28 cellular contexts compared by ENCODE assay signal in the genomic region with DNA sequence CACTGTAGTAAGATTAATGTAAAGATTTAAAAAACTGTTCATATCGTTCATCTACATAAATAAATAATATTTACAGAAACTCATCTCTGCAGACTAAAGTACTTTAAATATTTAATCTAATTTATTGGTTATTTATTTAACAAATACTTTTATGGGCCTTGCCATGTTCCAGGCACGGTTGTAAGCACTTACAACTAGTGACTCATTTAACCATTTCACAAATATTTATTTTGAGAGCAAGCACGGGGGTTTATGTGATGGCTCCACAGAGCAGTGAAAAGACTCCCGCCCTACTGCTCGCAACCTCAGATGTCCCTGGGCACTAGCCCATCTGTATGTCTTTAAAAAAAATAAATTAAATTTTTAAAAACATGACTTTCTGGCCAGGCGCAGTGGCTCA.
DNase-seq lines count a peak whose midpoint lies in the region; ATAC-seq, FAIRE-seq and TF ChIP-seq lines count a peak whose summit lies in the region.
"Had no signal": no experiment of that assay in that cellular context is flagged by ENCODE, and none has a peak within 500 bp of the region (broad histone marks: within the 10 kb centered on the region; RNA-seq: fewer than 3 reads in every experiment).

No MANE protein-coding gene starts in this region.

- H3K27ac ChIP-seq in PC-3 (ENCODE audit: low read length), result no peak overlapping the region
- H3K27ac ChIP-seq: BLaER1 treated with 17β-estradiol and CSF1 and Interleukin-3, amounts not matched to agents 10 nM and 100 nM; epithelial cell of prostate; suprapubic skin had no signal

- no peaks in the 10 kb centered on the region for H3K36me3 Mint-ChIP-seq in osteocyte (ENCODE audit: unreplicated experiment)
- H3K36me3 Mint-ChIP-seq: activated naive CD8-positive, alpha-beta T cell; mesothelial cell of epicardium; naive thymus-derived CD8-positive, alpha-beta T cell; stimulated activated effector memory CD8-positive, alpha-beta T cell treated with anti-CD3 and anti-CD28 coated beads, Interleukin-12 subunit alpha, Interleukin-12 subunit beta, amount 100 ng/mL, for 72 hours had no signal

- FAIRE-seq in D721Med (lab: Jason Lieb, UNC), result no peak
- FAIRE-seq: astrocyte, frontal cortex, K562 had no signal

- no peaks in the 10 kb centered on the region for H3F3A ChIP-seq in PC-3 (ENCODE audit: low read length, unreplicated experiment)

- POLR2A ChIA-PET in PC-3 (lab: Charles Lee; ENCODE audit: unreplicated experiment), result no interaction called here

- H3K4me3 ChIP-seq in PC-3 (ENCODE audit: low read length), result no peak overlapping the region
- H3K4me3 ChIP-seq in fibroblast of mammary gland (ENCODE audit: control insufficient read depth, low read depth, low read length), result no peak overlapping the region
- H3K4me3 ChIP-seq: BLaER1 treated with 17β-estradiol and CSF1 and Interleukin-3, amounts not matched to agents 10 nM and 100 nM; K562; suprapubic skin had no signal

- H3K9me3 Mint-ChIP-seq in osteocyte (ENCODE audit: unreplicated experiment), result no peaks in the 10 kb centered on the region
- H3K9me3 Mint-ChIP-seq: activated B cell treated with CpG ODN at 0.5 μM for 24 hours; activated T-helper 17 cell treated with anti-CD3 and anti-CD28 coated beads, Interleukin-2, amount 50 U/mL, for 72 hours; mesothelial cell of epicardium; stimulated activated effector memory CD8-positive, alpha-beta T cell treated with anti-CD3 and anti-CD28 coated beads, Interleukin-12 subunit alpha, Interleukin-12 subunit beta, amount 100 ng/mL, for 72 hours had no signal

- intact Hi-C loops in PC-3 (cut with micrococcal nuclease), result no loop called here

- H3K27ac Mint-ChIP-seq in osteocyte (ENCODE audit: unreplicated experiment), result no peak overlapping the region
- H3K27ac Mint-ChIP-seq: activated B cell treated with CpG ODN at 0.5 μM for 24 hours; activated naive CD8-positive, alpha-beta T cell; activated T-helper 17 cell treated with anti-CD3 and anti-CD28 coated beads, Interleukin-2, amount 50 U/mL, for 72 hours; HFFc6; naive thymus-derived CD8-positive, alpha-beta T cell; stimulated activated effector memory CD8-positive, alpha-beta T cell treated with anti-CD3 and anti-CD28 coated beads, Interleukin-12 subunit alpha, Interleukin-12 subunit beta, amount 100 ng/mL, for 72 hours had no signal

- no peaks in the 10 kb centered on the region for H3K79me2 ChIP-seq in PC-3 (ENCODE audit: low read length)

- H3K36me3 ChIP-seq in PC-3 (ENCODE audit: low read depth, low read length), result no peaks in the 10 kb centered on the region
- H3K36me3 ChIP-seq: BLaER1 treated with 17β-estradiol and CSF1 and Interleukin-3, amounts not matched to agents 10 nM and 100 nM; suprapubic skin had no signal

- no TSS peak for BruUV-seq in PC-3 (replicated peaks; lab: Mats Ljungman, UMichigan)

- H3K4me1 ChIP-seq in PC-3 (ENCODE audit: insufficient read depth, low read length), result no peaks in the 10 kb centered on the region
- H3K4me1 ChIP-seq: BLaER1 treated with 17β-estradiol and CSF1 and Interleukin-3, amounts not matched to agents 10 nM and 100 nM had no signal

- ATAC-seq in PC-3 (peak; percentile 24; the same call in 1 of the 2 replicates), HG02884 (IDR thresholded peaks at IDR 0.05; ENCODE audit: unreplicated experiment) (no peak)
- ATAC-seq: activated T-helper 17 cell treated with anti-CD3 and anti-CD28 coated beads, Interleukin-2, amount 50 U/mL, for 72 hours; K562; left ventricle myocardium superior; naive thymus-derived CD8-positive, alpha-beta T cell; stimulated activated effector memory CD8-positive, alpha-beta T cell treated with anti-CD3 and anti-CD28 coated beads, Interleukin-12 subunit alpha, Interleukin-12 subunit beta, amount 100 ng/mL, for 72 hours had no signal

- H3K9ac ChIP-seq in PC-3 (ENCODE audit: low read length), result no peak overlapping the region
- H3K9ac ChIP-seq: BLaER1 treated with 17β-estradiol and CSF1 and Interleukin-3, amounts not matched to agents 10 nM and 100 nM had no signal

- no peak overlapping the region for H3K4me2 ChIP-seq in PC-3 (ENCODE audit: low read length)
- H3K4me2 ChIP-seq: BLaER1 treated with 17β-estradiol and CSF1 and Interleukin-3, amounts not matched to agents 10 nM and 100 nM had no signal

- no peaks in the 10 kb centered on the region for H3K27me3 ChIP-seq in PC-3 (ENCODE audit: low read length)
- H3K27me3 ChIP-seq: BLaER1 treated with 17β-estradiol and CSF1 and Interleukin-3, amounts not matched to agents 10 nM and 100 nM; suprapubic skin had no signal

- H4K20me1 ChIP-seq in PC-3 (ENCODE audit: low read length), result no peaks in the 10 kb centered on the region
- H4K20me1 ChIP-seq: BLaER1 treated with 17β-estradiol and CSF1 and Interleukin-3, amounts not matched to agents 10 nM and 100 nM had no signal

- DNase-seq in AG08395 (ENCODE audit: low spot score) (peak; percentile 32), H4 (ENCODE audit: low spot score) (peak; percentile 84), PC-3 (peak; percentile 49), fibroblast of mammary gland (ENCODE audit: low read depth) (peak; percentile 33), osteocyte (ENCODE audit: extremely low spot score, unreplicated experiment) (no peak), D721Med (ENCODE audit: insufficient read length, low spot score) (no peak), glomerular visceral epithelial cell (ENCODE audit: extremely low spot score) (no peak)
- DNase-seq: activated B cell treated with CpG ODN at 0.5 μM for 24 hours; activated CD4-positive, alpha-beta T cell treated with anti-CD3 and anti-CD28 coated beads, Interleukin-2, amount 50 U/mL, for 4 hours; cerebellar nuclear complex; HFFc6; left ventricle myocardium superior; MV-4-11; naive thymus-derived CD8-positive, alpha-beta T cell; NCI-H1694; NCI-H69; occipital lobe had no signal

- no peak overlapping the region for H2AFZ ChIP-seq in PC-3 (ENCODE audit: low read length)

- TF ChIP-seq CTCF in PC-3 (conservative IDR thresholded peaks at IDR 0.05; ENCODE audit: low read depth, low read length) (no peak), fibroblast of mammary gland (conservative IDR thresholded peaks at IDR 0.05; ENCODE audit: control insufficient read depth, insufficient read depth, low read depth, low read length) (no peak), osteocyte (IDR thresholded peaks at IDR 0.05) (no peak), D721Med (IDR thresholded peaks at IDR 0.05; ENCODE audit: insufficient read depth, missing control alignments) (no peak)

- no peaks in the 10 kb centered on the region for H3K9me3 ChIP-seq in PC-3 (ENCODE audit: low read length)
- H3K9me3 ChIP-seq: BLaER1 treated with 17β-estradiol and CSF1 and Interleukin-3, amounts not matched to agents 10 nM and 100 nM; suprapubic skin had no signal

- peaks cover 19% of the 10 kb centered on the region for H3K4me1 Mint-ChIP-seq in osteocyte (ENCODE audit: unreplicated experiment)
- H3K4me1 Mint-ChIP-seq: activated B cell treated with CpG ODN at 0.5 μM for 24 hours; activated T-helper 17 cell treated with anti-CD3 and anti-CD28 coated beads, Interleukin-2, amount 50 U/mL, for 72 hours; stimulated activated effector memory CD8-positive, alpha-beta T cell treated with anti-CD3 and anti-CD28 coated beads, Interleukin-12 subunit alpha, Interleukin-12 subunit beta, amount 100 ng/mL, for 72 hours had no signal

- H3K4me3 Mint-ChIP-seq in osteocyte (ENCODE audit: unreplicated experiment), result no peak overlapping the region
- H3K4me3 Mint-ChIP-seq: activated B cell treated with CpG ODN at 0.5 μM for 24 hours; activated naive CD8-positive, alpha-beta T cell; activated T-helper 17 cell treated with anti-CD3 and anti-CD28 coated beads, Interleukin-2, amount 50 U/mL, for 72 hours; HFFc6; mesothelial cell of epicardium; naive thymus-derived CD8-positive, alpha-beta T cell; stimulated activated effector memory CD8-positive, alpha-beta T cell treated with anti-CD3 and anti-CD28 coated beads, Interleukin-12 subunit alpha, Interleukin-12 subunit beta, amount 100 ng/mL, for 72 hours had no signal

- H3K9me2 ChIP-seq in PC-3 (replicated peaks; ENCODE audit: low read length), result no peaks in the 10 kb centered on the region

- H3K27me3 Mint-ChIP-seq in osteocyte (ENCODE audit: unreplicated experiment), result no peaks in the 10 kb centered on the region
- H3K27me3 Mint-ChIP-seq: activated B cell treated with CpG ODN at 0.5 μM for 24 hours; activated naive CD8-positive, alpha-beta T cell; activated T-helper 17 cell treated with anti-CD3 and anti-CD28 coated beads, Interleukin-2, amount 50 U/mL, for 72 hours; naive thymus-derived CD8-positive, alpha-beta T cell had no signal

- CTCF ChIA-PET in PC-3 (lab: Charles Lee), result no interaction called here

Comparison
In these comparisons a context has a peak if more than half of its experiments do, and no peak if none do; other contexts are left out.
1. DNase-seq: peak in AG08395 (single experiment), H4 (single experiment), PC-3 (single experiment) and fibroblast of mammary gland (single experiment); none in osteocyte (single experiment), D721Med (single experiment) and glomerular visceral epithelial cell (single experiment).